16 cellular contexts compared by ENCODE assay signal in genomic region chr17:19538095-19539039, GRCh38. TPM values are rescaled to one million over a fixed set of nuclear protein-coding genes. Genes with fewer than 3 reads are reported as not detected.
DNase-seq lines count a peak whose midpoint lies in the region; FAIRE-seq and TF ChIP-seq lines count a peak whose summit lies in the region.
"Had no signal": no experiment of that assay in that cellular context is flagged by ENCODE, and none has a peak within 500 bp of the region (broad histone marks: within the 10 kb centered on the region; RNA-seq: fewer than 3 reads in every experiment).

No MANE protein-coding gene starts in this region.

- no peak for TF ChIP-seq RAD21 in H1 (IDR thresholded peaks at IDR 0.05 in 1 of 2, conservative IDR thresholded peaks at IDR 0.05 in 1 of 2; ENCODE audit: low read depth in 2 of 2, low read length in 2 of 2)

- no peak overlapping the region for H3K27ac ChIP-seq in mammary epithelial cell (ENCODE audit: insufficient read depth, low read depth, low read length)
- no peak overlapping the region for H3K27ac ChIP-seq in H1 (ENCODE audit: low read depth, low read length)
- no peak overlapping the region for H3K27ac ChIP-seq in mesendoderm (ENCODE audit: low read depth, low read length)
- H3K27ac ChIP-seq: upper lobe of left lung had no signal

- H4K5ac ChIP-seq in H1 (ENCODE audit: insufficient read length, low read depth, low read length) (no peak overlapping the region), mesendoderm (ENCODE audit: low read length) (no peak overlapping the region)

- H3K56ac ChIP-seq in H1 (replicated peaks; ENCODE audit: insufficient read length, low read depth, low read length) (no peak overlapping the region), mesendoderm (ENCODE audit: low read length) (peak overlapping the region; percentile 30)

- CTCF ChIA-PET in MCF 10A (lab: Yijun Ruan, JAX) (interaction anchor here (0.6 to 1.7 kb wide), 3 partner anchors 12 to 1510 kb away, joined by 4 read pairs; no protein-coding TSS in a partner anchor), mammary epithelial cell (lab: Charles Lee; ENCODE audit: low non-redundant PET) (no interaction called here), H1 (lab: Charles Lee; ENCODE audit: partially characterized antibody) (interaction anchor here (0.6 to 3.4 kb wide), 13 partner anchors 8 to 225 kb away, joined by 3 to 12 read pairs (median 4); partner anchors contain the start of gene ALDH3A1)

- H3K9ac ChIP-seq in mammary epithelial cell (ENCODE audit: insufficient read depth, low read length) (no peak overlapping the region), H1 (replicated peaks in 1 of 4; ENCODE audit: extremely low read depth in 1 of 4, low read depth in 3 of 4, low read length in 3 of 4) (no peak overlapping the region; a peak in 1 of 7 replicates), mesendoderm (ENCODE audit: low read length) (no peak overlapping the region)

- H3K79me2 ChIP-seq in mammary epithelial cell (ENCODE audit: insufficient read depth, low read length): no peaks in the 10 kb centered on the region
- no peaks in the 10 kb centered on the region for H3K79me2 ChIP-seq in H1 (ENCODE audit: control insufficient read depth in 1 of 2, insufficient read depth in 2 of 2, low read length in 2 of 2)
- no peaks in the 10 kb centered on the region for H3K79me2 ChIP-seq in mesendoderm (ENCODE audit: control insufficient read depth, insufficient read depth, low read length)

- H3K27ac Mint-ChIP-seq in MCF 10A (ENCODE audit: low read depth, unreplicated experiment): no peak overlapping the region
- H3K27ac Mint-ChIP-seq in activated CD4-positive, alpha-beta T cell treated with anti-CD3 and anti-CD28 coated beads, Interleukin-2, amount 10 ng/mL, durations not matched to agents 24 days and 14 days: no peak overlapping the region
- H3K27ac Mint-ChIP-seq: activated naive CD4-positive, alpha-beta T cell treated with anti-CD3 and anti-CD28 coated beads, Interleukin-2, amount 50 U/mL, for 72 hours had no signal

- dilution Hi-C loops in mammary epithelial cell (cut with HindIII; ENCODE audit: low sequenced_read_pairs): no loop called here

- no peaks in the 10 kb centered on the region for H3K36me3 ChIP-seq in mammary epithelial cell (ENCODE audit: insufficient read depth, low read length)
- H3K36me3 ChIP-seq in H1 (ENCODE audit: control insufficient read depth in 2 of 4, insufficient read depth in 4 of 4, low read length in 3 of 4): no peaks in the 10 kb centered on the region; a peak in 1 of 8 replicates
- no peaks in the 10 kb centered on the region for H3K36me3 ChIP-seq in mesendoderm (ENCODE audit: control insufficient read depth, insufficient read depth, low read length)
- H3K36me3 ChIP-seq: upper lobe of left lung had no signal

- no peak overlapping the region for H4K91ac ChIP-seq in H1 (replicated peaks; ENCODE audit: insufficient read length, low read length)

- 72% methylated on average over 14 of the region's 14 CpGs for WGBS in mammary epithelial cell (ENCODE audit: low coverage, missing lambda C conversion rate)
- 89% methylated on average over 14 of the region's 14 CpGs; no CpG with 5 or more reads in 1 of the 2 experiments for WGBS in H1 (ENCODE audit: extremely low coverage in 1 of 2, insufficient coverage in 1 of 2, insufficient read length in 1 of 2, insufficient replicate concordance in 2 of 2, low coverage in 1 of 2, low lambda C conversion rate in 2 of 2, missing lambda C conversion rate in 1 of 2), 2 experiments
- WGBS in mesendoderm (ENCODE audit: extremely low coverage, insufficient coverage, low lambda C conversion rate): no CpG with 5 or more reads among the region's 14 CpGs

- H3K4me1 Mint-ChIP-seq in MCF 10A (ENCODE audit: insufficient read depth, unreplicated experiment): no peaks in the 10 kb centered on the region
- H3K4me1 Mint-ChIP-seq in activated CD4-positive, alpha-beta T cell treated with anti-CD3 and anti-CD28 coated beads, Interleukin-2, amount 10 ng/mL, durations not matched to agents 24 days and 14 days: no peaks in the 10 kb centered on the region

- H3K23ac ChIP-seq in H1 (ENCODE audit: insufficient read length) (no peak overlapping the region), mesendoderm (ENCODE audit: low read length) (no peak overlapping the region)

- H3K14ac ChIP-seq in H1 (ENCODE audit: insufficient read length): no peak overlapping the region

- H2BK12ac ChIP-seq in H1 (ENCODE audit: low read depth, low read length): 0 out of 2 replicates have a peak overlapping the region, but pooled peaks have one; percentile 35

- H2AFZ ChIP-seq in mammary epithelial cell (ENCODE audit: low read depth, low read length): no peak overlapping the region
- H2AFZ ChIP-seq in H1 (ENCODE audit: low read length): no peak overlapping the region

- H2BK15ac ChIP-seq in H1 (ENCODE audit: low read length) (no peak overlapping the region), mesendoderm (replicated peaks; ENCODE audit: low read depth) (no peak overlapping the region)

- H3K4me1 ChIP-seq in mammary epithelial cell (ENCODE audit: insufficient read depth, low read length) (peaks cover 10% of the 10 kb centered on the region), H1 (replicated peaks in 1 of 4; ENCODE audit: control insufficient read depth in 3 of 4, insufficient read depth in 4 of 4, low read length in 3 of 4) (peaks cover under 1 to 11% (median 5%) of the 10 kb centered on the region in 4 experiments; a peak in 6 of 7 replicates), mesendoderm (ENCODE audit: control insufficient read depth, low read depth, low read length) (no peaks in the 10 kb centered on the region)

- intact Hi-C loops in MCF 10A (cut with micrococcal nuclease): no loop called here
- intact Hi-C loops in mammary epithelial cell (cut with micrococcal nuclease): no loop called here
- intact Hi-C loops in activated CD4-positive, alpha-beta T cell treated with anti-CD3 and anti-CD28 coated beads, Interleukin-2, amount 10 ng/mL, durations not matched to agents 24 days and 14 days (cut with micrococcal nuclease): no loop called here

- peak; percentile 22 for DNase-seq in MCF 10A (ENCODE audit: unreplicated experiment)
- no peak for DNase-seq in mammary epithelial cell
- no peak for DNase-seq in H1 (ENCODE audit: low read depth in 1 of 2, low spot score in 2 of 2)
- no peak for DNase-seq in mesendoderm
- no peak for DNase-seq in NCI-H128 (lab: John Stamatoyannopoulos, UW; ENCODE audit: unreplicated experiment)
- DNase-seq in NCI-H1930 (lab: John Stamatoyannopoulos, UW): no peak
- DNase-seq in GM13977 (ENCODE audit: low spot score): no peak
- DNase-seq in activated CD4-positive, alpha-beta T cell treated with anti-CD3 and anti-CD28 coated beads, Interleukin-2, amount 10 ng/mL, durations not matched to agents 24 days and 14 days: no peak
- DNase-seq: DMS79, H9, NCI-H146, T-helper 9 cell had no signal

- no peaks in the 10 kb centered on the region for H3K9me3 ChIP-seq in mammary epithelial cell (replicated peaks; ENCODE audit: insufficient read depth, low read length)
- no peaks in the 10 kb centered on the region for H3K9me3 ChIP-seq in H1 (ENCODE audit: insufficient read depth in 2 of 2, low read depth in 1 of 2, low read length in 1 of 2)
- H3K9me3 ChIP-seq: upper lobe of left lung had no signal

- H2BK5ac ChIP-seq in H1 (ENCODE audit: low read depth, low read length): no peak overlapping the region
- no peak overlapping the region for H2BK5ac ChIP-seq in mesendoderm (ENCODE audit: low read length)

- no peak overlapping the region for H2BK20ac ChIP-seq in H1 (ENCODE audit: low read length)

- H3K4me3 Mint-ChIP-seq in MCF 10A (ENCODE audit: unreplicated experiment): no peak overlapping the region
- H3K4me3 Mint-ChIP-seq in activated CD4-positive, alpha-beta T cell treated with anti-CD3 and anti-CD28 coated beads, Interleukin-2, amount 10 ng/mL, durations not matched to agents 24 days and 14 days: no peak overlapping the region
- H3K4me3 Mint-ChIP-seq: H9 had no signal

- H3K4me2 ChIP-seq in mammary epithelial cell (ENCODE audit: insufficient read depth, low read depth, low read length) (no peak overlapping the region), H1 (ENCODE audit: insufficient read depth in 1 of 2, low read depth in 2 of 2, low read length in 2 of 2) (no peak overlapping the region), mesendoderm (ENCODE audit: low read length) (no peak overlapping the region)

- H3K9me3 Mint-ChIP-seq in MCF 10A (ENCODE audit: unreplicated experiment): no peaks in the 10 kb centered on the region
- no peaks in the 10 kb centered on the region for H3K9me3 Mint-ChIP-seq in activated CD4-positive, alpha-beta T cell treated with anti-CD3 and anti-CD28 coated beads, Interleukin-2, amount 10 ng/mL, durations not matched to agents 24 days and 14 days
- H3K9me3 Mint-ChIP-seq: activated naive CD4-positive, alpha-beta T cell treated with anti-CD3 and anti-CD28 coated beads, Interleukin-2, amount 50 U/mL, for 72 hours; H9 had no signal

- TF ChIP-seq CTCF in MCF 10A (IDR thresholded peaks at IDR 0.05; ENCODE audit: unreplicated experiment): no peak
- TF ChIP-seq CTCF in mammary epithelial cell (conservative IDR thresholded peaks at IDR 0.05 in 1 of 2, IDR thresholded peaks at IDR 0.05 in 1 of 2; ENCODE audit: extremely low read depth in 1 of 2, insufficient read depth in 1 of 2, low read depth in 1 of 2, low read length in 2 of 2): no peak
- no peak for TF ChIP-seq CTCF in H1 (IDR thresholded peaks at IDR 0.05; ENCODE audit: control extremely low read depth in 1 of 3, insufficient read depth in 1 of 3, low read depth in 1 of 3, low read length in 3 of 3)
- TF ChIP-seq CTCF in GM13977 (IDR thresholded peaks at IDR 0.05; ENCODE audit: extremely low read depth, insufficient read depth, missing control alignments): no peak

- H3K4ac ChIP-seq in H1 (replicated peaks; ENCODE audit: insufficient read length, low read depth, low read length): no peak overlapping the region
- no peak overlapping the region for H3K4ac ChIP-seq in mesendoderm (ENCODE audit: low read depth, low read length)

- no peak for TF ChIP-seq POLR2A in H1 (IDR thresholded peaks at IDR 0.05; ENCODE audit: control extremely low read depth in 1 of 2, low read depth in 2 of 2, low read length in 2 of 2)

- POLR2A ChIA-PET in MCF 10A (lab: Yijun Ruan, JAX) (no interaction called here), H1 (lab: Charles Lee; ENCODE audit: partially characterized antibody) (interaction anchor here (1.1 to 1.7 kb wide), 2 partner anchors 8 to 111 kb away, joined by 3 to 6 read pairs; partner anchors contain the start of gene ALDH3A2)

- no TSS peak for BruUV-seq in MCF 10A (replicated peaks; lab: Mats Ljungman, UMichigan)
- BruUV-seq in mammary epithelial cell (replicated peaks; lab: Mats Ljungman, UMichigan): no TSS peak

- no peak overlapping the region for H3K4me3 ChIP-seq in mammary epithelial cell (replicated peaks in 1 of 3; ENCODE audit: insufficient read depth in 1 of 3, low read depth in 2 of 3, low read length in 3 of 3)
- H3K4me3 ChIP-seq in H1 (ENCODE audit: extremely low read depth in 1 of 4, insufficient read depth in 2 of 4, low read depth in 3 of 4, low read length in 4 of 4): no peak overlapping the region
- H3K4me3 ChIP-seq in mesendoderm (ENCODE audit: low read length): no peak overlapping the region
- H3K4me3 ChIP-seq: GM12878, upper lobe of left lung had no signal

- no peak overlapping the region for H3K18ac ChIP-seq in H1 (ENCODE audit: extremely low read depth, low read length)
- no peak overlapping the region for H3K18ac ChIP-seq in mesendoderm (ENCODE audit: low read length)

- H4K8ac ChIP-seq in H1 (ENCODE audit: extremely low read depth, insufficient read depth, low read length): no peak overlapping the region; the same call in 1 of the 2 replicates
- no peak overlapping the region for H4K8ac ChIP-seq in mesendoderm (ENCODE audit: low read depth, low read length)

- peaks cover 7% of the 10 kb centered on the region for H3K27me3 ChIP-seq in mammary epithelial cell (ENCODE audit: insufficient read depth, low read length)
- peaks cover 11 to 22% (median 18%) of the 10 kb centered on the region in 4 experiments for H3K27me3 ChIP-seq in H1 (replicated peaks in 1 of 4; ENCODE audit: control insufficient read depth in 3 of 4, extremely low read depth in 1 of 4, insufficient read depth in 3 of 4, low read length in 3 of 4)
- H3K27me3 ChIP-seq in mesendoderm (ENCODE audit: insufficient read depth, low read length, poor library complexity): peaks cover 7% of the 10 kb centered on the region

- H2AK5ac ChIP-seq in H1 (ENCODE audit: low read depth, low read length): no peak overlapping the region
- H2AK5ac ChIP-seq in mesendoderm (ENCODE audit: low read length): no peak overlapping the region

- H3K23me2 ChIP-seq in H1 (ENCODE audit: low read depth, low read length): peaks cover 9% of the 10 kb centered on the region; the same call in 1 of the 2 replicates

- H3K79me1 ChIP-seq in H1 (ENCODE audit: low read depth, low read length) (no peaks in the 10 kb centered on the region), mesendoderm (ENCODE audit: low read length) (no peaks in the 10 kb centered on the region)

- no peaks in the 10 kb centered on the region for H3K36me3 Mint-ChIP-seq in MCF 10A (ENCODE audit: insufficient read depth, unreplicated experiment)
- H3K36me3 Mint-ChIP-seq in activated CD4-positive, alpha-beta T cell treated with anti-CD3 and anti-CD28 coated beads, Interleukin-2, amount 10 ng/mL, durations not matched to agents 24 days and 14 days (ENCODE audit: low read depth): no peaks in the 10 kb centered on the region
- H3K36me3 Mint-ChIP-seq: activated naive CD4-positive, alpha-beta T cell treated with anti-CD3 and anti-CD28 coated beads, Interleukin-2, amount 50 U/mL, for 72 hours had no signal

- H3K27me3 Mint-ChIP-seq in MCF 10A (ENCODE audit: insufficient read depth, unreplicated experiment): peaks cover 11% of the 10 kb centered on the region
- peaks cover 28% of the 10 kb centered on the region for H3K27me3 Mint-ChIP-seq in activated CD4-positive, alpha-beta T cell treated with anti-CD3 and anti-CD28 coated beads, Interleukin-2, amount 10 ng/mL, durations not matched to agents 24 days and 14 days

- no peak for FAIRE-seq in H1 (lab: Jason Lieb, UNC)
- FAIRE-seq: GM12878 had no signal

- H4K20me1 ChIP-seq in mammary epithelial cell (ENCODE audit: insufficient read depth, low read length) (no peaks in the 10 kb centered on the region), H1 (replicated peaks in 1 of 2; ENCODE audit: control insufficient read depth in 1 of 2, insufficient read depth in 2 of 2, low read length in 2 of 2) (no peaks in the 10 kb centered on the region)

- in situ Hi-C loops in mammary epithelial cell (cut with MboI; ENCODE audit: low sequenced_read_pairs in 2 of 2) (no loop called here), GM13977 (cut with MboI; ENCODE audit: low pct_unique_long_range_greater_than_20kb, low sequenced_read_pairs, unreplicated experiment) (no loop called here)

- H2BK120ac ChIP-seq in H1 (replicated peaks; ENCODE audit: low read depth, low read length): no peak overlapping the region
- H2BK120ac ChIP-seq in mesendoderm (ENCODE audit: low read depth, low read length): no peak overlapping the region

- TF ChIP-seq EP300 in H1 (IDR thresholded peaks at IDR 0.05; ENCODE audit: borderline replicate concordance in 1 of 2, low read depth in 2 of 2, low read length in 2 of 2): no peak

RNA-seq across cellular contexts. Expression of gene SLC47A1, which starts 4.7 kb away (rescaled TPM):
- total RNA-seq in MCF 10A (2022) (1.1 TPM in 1 of 2 replicates, not detected in the other), mammary epithelial cell (1 to 10 TPM in 1 of 2 donors, under 1 TPM in 1; 0.50 to 2.4 TPM)
- polyA plus RNA-seq in mammary epithelial cell (0.37 TPM), H1 (2011; rRNA removed) (3.6 and 4.0 TPM in 2 replicates)
- not detected for polyA minus RNA-seq in mammary epithelial cell
- total RNA-seq in H1 (2021; fragmentation: NEBNext Ultra II Directional; extraction: Animal tissue kit (Norgen Biotek cat#: 25700)): 1.5 and 2.2 TPM in 2 replicates
- 1.7 TPM for polyA plus RNA-seq in H1 (2011; cell fraction: cytosol; rRNA removed)
- polyA plus RNA-seq in H1 (2011; cell fraction: nucleus; rRNA removed): 3.6 TPM
- polyA plus RNA-seq in H1 (2012, experiment 1 of 2): 1.2 to 1.9 TPM (median 1.4 TPM) in 4 replicates
- 0.91 TPM for polyA plus RNA-seq in H1 (2012, experiment 2 of 2)
- 2.6 TPM for polyA plus RNA-seq in H1 (2013, experiment 1 of 2)
- polyA plus RNA-seq in H1 (2013, experiment 2 of 2): 2.2 TPM
- 4.5 and 5.5 TPM in 2 replicates for polyA minus RNA-seq in H1 (2011; rRNA and poly(A)+ RNA removed)
- 3.0 TPM for polyA minus RNA-seq in H1 (2011; cell fraction: cytosol; rRNA and poly(A)+ RNA removed)
- polyA minus RNA-seq in H1 (2011; cell fraction: nucleus; rRNA and poly(A)+ RNA removed): 0.60 TPM
- polyA plus RNA-seq in mesendoderm (2013, experiment 1 of 2): 4.6 TPM
- 4.6 TPM for polyA plus RNA-seq in mesendoderm (2013, experiment 2 of 2)
- total RNA-seq in activated CD4-positive, alpha-beta T cell treated with anti-CD3 and anti-CD28 coated beads, Interleukin-2, amount 10 ng/mL, durations not matched to agents 24 days and 14 days: not detected in 2 replicates
- total RNA-seq: HT-29 had no signal
- polyA plus RNA-seq: GM12878 had no signal
